ENCODE assay signal across 8 cellular contexts in genomic region chr6:113858067-113858604, GRCh38. TPM values are rescaled to one million over a fixed set of nuclear protein-coding genes. Genes with fewer than 3 reads are reported as not detected.
DNase-seq lines count a peak whose midpoint lies in the region; ATAC-seq, FAIRE-seq and TF ChIP-seq lines count a peak whose summit lies in the region.

No MANE protein-coding gene starts in this region.

- POLR2A ChIA-PET in WTC11 (lab: Charles Lee) = interaction anchor here (0.8 to 2.4 kb wide), 5 partner anchors 9 to 271 kb away, joined by 3 to 12 read pairs (median 4); no protein-coding TSS in a partner anchor

- intact Hi-C loops in pancreas (cut with DNase I) = loop anchor here in 2 of 3 donors (5.0 to 10.0 kb wide), 4 partner anchors 161 to 553 kb away; no protein-coding TSS in a partner anchor

- DNase-seq in T-helper 1 cell (no peak), NCI-H1092 (lab: John Stamatoyannopoulos, UW) (peak; percentile 40), WTC11 (ENCODE audit: low spot score) (peak; percentile 31), glomerular visceral epithelial cell (ENCODE audit: extremely low spot score) (peak; percentile 60), pancreas (peak; percentile 57 to 74 (median 59)), T-helper 2 cell (no peak)

- 1% methylated on average over 23 to 25 of the region's 25 CpGs for WGBS in pancreas, 2 donors

- no peak overlapping the region for H3K4me3 Mint-ChIP-seq in T-helper 1 cell treated with Interleukin-12 subunit alpha and Interleukin-12 subunit beta and Interleukin-4 antibody, amounts not matched to agents 30 μg/mL and 1 μg/mL, for 36 hours
- H3K4me3 Mint-ChIP-seq in WTC11 = no peak overlapping the region

- H3K9me3 Mint-ChIP-seq in T-helper 1 cell treated with Interleukin-12 subunit alpha and Interleukin-12 subunit beta and Interleukin-4 antibody, amounts not matched to agents 30 μg/mL and 1 μg/mL, for 36 hours = no peaks in the 10 kb centered on the region
- no peaks in the 10 kb centered on the region for H3K9me3 Mint-ChIP-seq in WTC11

- peaks cover 55% of the 10 kb centered on the region for H3K27me3 Mint-ChIP-seq in T-helper 1 cell treated with Interleukin-12 subunit alpha and Interleukin-12 subunit beta and Interleukin-4 antibody, amounts not matched to agents 30 μg/mL and 1 μg/mL, for 36 hours (ENCODE audit: low read depth)
- peaks cover 16% of the 10 kb centered on the region for H3K27me3 Mint-ChIP-seq in WTC11 (ENCODE audit: low read depth)

- H3K9me3 ChIP-seq in pancreas = no peaks in the 10 kb centered on the region

- H3K36me3 ChIP-seq in pancreas = peaks cover 0 to 7% (median 0%) of the 10 kb centered on the region in 3 donors

- CTCF ChIA-PET in WTC11 (lab: Charles Lee) = interaction anchor here (0.5 to 2.1 kb wide), 63 partner anchors 9 to 1771 kb away, joined by 3 to 28 read pairs (median 4); partner anchors contain the start of genes FAM229B and TUBE1

- H3K4me3 ChIP-seq in pancreas = peak overlapping the region; percentile 80 to 90 (median 82)

- H3K27ac Mint-ChIP-seq in T-helper 1 cell treated with Interleukin-12 subunit alpha and Interleukin-12 subunit beta and Interleukin-4 antibody, amounts not matched to agents 30 μg/mL and 1 μg/mL, for 36 hours = peak overlapping the region; percentile 78
- H3K27ac Mint-ChIP-seq in WTC11 = peak overlapping the region; percentile 98

- H3K4me1 Mint-ChIP-seq in T-helper 1 cell treated with Interleukin-12 subunit alpha and Interleukin-12 subunit beta and Interleukin-4 antibody, amounts not matched to agents 30 μg/mL and 1 μg/mL, for 36 hours (ENCODE audit: low read depth) = peaks cover 15% of the 10 kb centered on the region
- H3K4me1 Mint-ChIP-seq in WTC11 = peaks cover 20% of the 10 kb centered on the region

- no peak for FAIRE-seq in pancreas (lab: Jason Lieb, UNC)

- peaks cover 4% of the 10 kb centered on the region for H3K36me3 Mint-ChIP-seq in T-helper 1 cell treated with Interleukin-12 subunit alpha and Interleukin-12 subunit beta and Interleukin-4 antibody, amounts not matched to agents 30 μg/mL and 1 μg/mL, for 36 hours (ENCODE audit: low read depth)
- peaks cover 25% of the 10 kb centered on the region for H3K36me3 Mint-ChIP-seq in WTC11

- no peaks in the 10 kb centered on the region for H3K27me3 ChIP-seq in pancreas

- peaks cover 0 to 18% (median 11%) of the 10 kb centered on the region in 3 donors for H3K4me1 ChIP-seq in pancreas

- H3K27ac ChIP-seq in pancreas = peak overlapping the region; percentile 97 to 100 (median 99)

- ATAC-seq in WTC11 (no peak), pancreas (peak; percentile 10 to 34 (median 20)), HG03565 (IDR thresholded peaks at IDR 0.05; ENCODE audit: unreplicated experiment) (no peak)

- TF ChIP-seq CTCF in WTC11 (IDR thresholded peaks at IDR 0.05) = no peak
- TF ChIP-seq CTCF in pancreas (IDR thresholded peaks at IDR 0.05) = no peak

TF ChIP-seq in WTC11, 78 proteins besides CTCF, POLR2A, EP300 and RAD21:
- TF ChIP-seq MYBL2 (CRISPR knock-in tag; IDR thresholded peaks at IDR 0.05) (0 out of 2 replicates have a peak, but pooled peaks have one; percentile 26), KAT7 (CRISPR knock-in tag; IDR thresholded peaks at IDR 0.05; ENCODE audit: borderline replicate concordance) (0 out of 2 replicates have a peak, but pooled peaks have one; percentile 44)
- TF ChIP-seq, protein P1, sequence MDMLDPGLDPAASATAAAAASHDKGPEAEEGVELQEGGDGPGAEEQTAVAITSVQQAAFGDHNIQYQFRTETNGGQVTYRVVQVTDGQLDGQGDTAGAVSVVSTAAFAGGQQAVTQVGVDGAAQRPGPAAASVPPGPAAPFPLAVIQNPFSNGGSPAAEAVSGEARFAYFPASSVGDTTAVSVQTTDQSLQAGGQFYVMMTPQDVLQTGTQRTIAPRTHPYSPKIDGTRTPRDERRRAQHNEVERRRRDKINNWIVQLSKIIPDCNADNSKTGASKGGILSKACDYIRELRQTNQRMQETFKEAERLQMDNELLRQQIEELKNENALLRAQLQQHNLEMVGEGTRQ (CRISPR knock-in tag; IDR thresholded peaks at IDR 0.05) = no peak

RNA-seq across cellular contexts. Expression of gene MARCKS, which starts 1.0 kb away (rescaled TPM):
- total RNA-seq in WTC11 (2021) (95.1 to 128 TPM (median 126 TPM) in 3 replicates), pancreas (100 to 1,000 TPM in 2 of 6 donors, 10 to 100 TPM in 4; 36.2 to 118 (median 66.0) TPM)
- polyA plus RNA-seq in pancreas = 10 to 100 TPM; 14.0 to 24.3 TPM

Comparison
In these comparisons a context has a peak if more than half of its experiments do, and no peak if none do; other contexts are left out.
1. DNase-seq: peak in NCI-H1092 (single experiment), WTC11 (single experiment), glomerular visceral epithelial cell (single experiment) and pancreas (6 of 6); none in T-helper 1 cell (0 of 5) and T-helper 2 cell (0 of 5).
2. ATAC-seq: peak in pancreas (4 of 4); none in WTC11 (single experiment) and HG03565 (single experiment).